Comparison of ENCODE assay signal across 9 cellular contexts in genomic region chr13:27791146-27791900, GRCh38. TPM values are rescaled to one million over a fixed set of nuclear protein-coding genes. Genes with fewer than 3 reads are reported as not detected.
DNase-seq lines count a peak whose midpoint lies in the region; ATAC-seq and TF ChIP-seq lines count a peak whose summit lies in the region.
"Had no signal": no experiment of that assay in that cellular context is flagged by ENCODE, and none has a peak within 500 bp of the region (broad histone marks: within the 10 kb centered on the region; RNA-seq: fewer than 3 reads in every experiment).

No MANE protein-coding gene starts in this region.

- no peaks in the 10 kb centered on the region for H3K36me3 Mint-ChIP-seq in activated T-helper 17 cell treated with anti-CD3 and anti-CD28 coated beads, Interleukin-2, amount 50 U/mL, for 72 hours (ENCODE audit: low read depth)

- DNase-seq in 8988T, result peak; percentile 55
- peak; percentile 20 for DNase-seq in DND-41
- no peak for DNase-seq in AML-193 (lab: John Stamatoyannopoulos, UW)
- DNase-seq in A172 (ENCODE audit: low spot score), result no peak
- DNase-seq in NCI-H2196 treated with DMSO at 0.1 percent for 48 hours (lab: John Stamatoyannopoulos, UW; ENCODE audit: unreplicated experiment), result no peak
- DNase-seq: islet precursor cell had no signal

- H3K9ac ChIP-seq in DND-41 (ENCODE audit: low read depth, low read length), result peak overlapping the region; percentile 50; the same call in 1 of the 2 replicates

- no peak overlapping the region for H3K27ac Mint-ChIP-seq in activated T-helper 17 cell treated with anti-CD3 and anti-CD28 coated beads, Interleukin-2, amount 50 U/mL, for 72 hours

- TF ChIP-seq CTCF in DND-41 (IDR thresholded peaks at IDR 0.05; ENCODE audit: borderline replicate concordance, extremely low read depth, low read length, poor library complexity, severe bottlenecking), result no peak

- H3K36me3 ChIP-seq in DND-41 (ENCODE audit: insufficient read depth, low read length), result no peaks in the 10 kb centered on the region

- H3K9me3 ChIP-seq in DND-41 (ENCODE audit: insufficient read depth, low read length, severe bottlenecking), result no peaks in the 10 kb centered on the region
- no peaks in the 10 kb centered on the region for H3K9me3 ChIP-seq in mononuclear cell (ENCODE audit: low read depth, low read length)

- H3K4me3 ChIP-seq in DND-41 (ENCODE audit: low read depth in 1 of 2, low read length in 2 of 2), result peak overlapping the region; percentile 39 to 60; a peak in 3 of 4 replicates
- H3K4me3 ChIP-seq in mononuclear cell (ENCODE audit: low read length), result peak overlapping the region; percentile 1

- ATAC-seq in DND-41 (ENCODE audit: insufficient read depth, low read depth), result peak; percentile 45; the same call in 2 of the 3 replicates
- no peak for ATAC-seq in activated T-helper 17 cell treated with anti-CD3 and anti-CD28 coated beads, Interleukin-2, amount 50 U/mL, for 72 hours (replicated peaks)
- ATAC-seq in GM21825 (IDR thresholded peaks at IDR 0.05; ENCODE audit: unreplicated experiment), result no peak

- no peak overlapping the region for H3K27ac ChIP-seq in DND-41 (ENCODE audit: low read length)

- peak overlapping the region; percentile 43 for H2AFZ ChIP-seq in DND-41 (ENCODE audit: low read depth, low read length)

- H3K9me3 Mint-ChIP-seq in activated T-helper 17 cell treated with anti-CD3 and anti-CD28 coated beads, Interleukin-2, amount 50 U/mL, for 72 hours, result no peaks in the 10 kb centered on the region

- H3K79me2 ChIP-seq in DND-41 (ENCODE audit: insufficient read depth, low read length), result no peaks in the 10 kb centered on the region

- H3K27me3 ChIP-seq in DND-41 (ENCODE audit: insufficient read depth, low read length, poor library complexity) (peaks cover 37% of the 10 kb centered on the region), mononuclear cell (ENCODE audit: insufficient read depth, low read length) (peaks cover 87% of the 10 kb centered on the region)

- peaks cover 29% of the 10 kb centered on the region for H3K4me1 Mint-ChIP-seq in activated T-helper 17 cell treated with anti-CD3 and anti-CD28 coated beads, Interleukin-2, amount 50 U/mL, for 72 hours

- peak overlapping the region; percentile 87 for H3K4me3 Mint-ChIP-seq in activated T-helper 17 cell treated with anti-CD3 and anti-CD28 coated beads, Interleukin-2, amount 50 U/mL, for 72 hours

- H4K20me1 ChIP-seq in DND-41 (ENCODE audit: insufficient read depth, low read length), result no peaks in the 10 kb centered on the region

- peak overlapping the region; percentile 83 for H3K4me2 ChIP-seq in DND-41 (ENCODE audit: insufficient read depth, low read length)

- peaks cover 73% of the 10 kb centered on the region for H3K27me3 Mint-ChIP-seq in activated T-helper 17 cell treated with anti-CD3 and anti-CD28 coated beads, Interleukin-2, amount 50 U/mL, for 72 hours

- H3K4me1 ChIP-seq in DND-41 (ENCODE audit: insufficient read depth, low read length), result peaks cover 30% of the 10 kb centered on the region
- H3K4me1 ChIP-seq in mononuclear cell (ENCODE audit: insufficient read depth, low read length), result peaks cover 28% of the 10 kb centered on the region

RNA-seq across cellular contexts. Expression of gene GSX1, which starts 1.0 kb away (rescaled TPM):
- total RNA-seq in activated T-helper 17 cell treated with anti-CD3 and anti-CD28 coated beads, Interleukin-2, amount 50 U/mL, for 72 hours, result not detected
- not detected for total RNA-seq in mononuclear cell
- not detected in 2 replicates for total RNA-seq in A172 (2014; rRNA removed; shearing (Covaris generic))

Comparison
In these comparisons a context has a peak if more than half of its experiments do, and no peak if none do; other contexts are left out.
1. DNase-seq: peak in 8988T (single experiment) and DND-41 (single experiment); none in AML-193 (0 of 2), A172 (single experiment) and NCI-H2196 treated with DMSO at 0.1 percent for 48 hours (single experiment).